ENCODE assay signal across 18 cellular contexts in the genomic region with DNA sequence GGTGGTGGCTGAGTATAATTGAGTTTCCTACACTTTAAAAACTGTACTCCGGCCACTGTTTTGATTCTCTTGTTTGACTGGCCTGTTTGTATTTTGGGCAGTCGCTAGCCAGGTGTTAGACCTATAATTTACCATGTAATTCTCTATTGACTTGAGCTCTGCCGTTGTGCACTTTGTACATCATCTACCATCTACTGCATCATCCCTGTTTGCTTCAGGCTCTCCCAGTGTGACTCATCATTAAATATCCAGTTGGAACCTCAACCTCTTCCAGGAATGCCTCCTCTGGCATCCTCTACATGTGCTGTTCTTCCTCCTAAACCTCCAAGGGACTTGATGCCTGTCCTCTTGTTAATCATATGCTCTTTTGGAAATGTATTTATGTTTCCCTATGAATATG.
A peak's percentile ranks its signal among the peaks of the same experiment; 100 is the strongest.
DNase-seq lines count a peak whose midpoint lies in the region; ATAC-seq, FAIRE-seq and TF ChIP-seq lines count a peak whose summit lies in the region.
"Had no signal": no experiment of that assay in that cellular context is flagged by ENCODE, and none has a peak within 500 bp of the region (broad histone marks: within the 10 kb centered on the region; RNA-seq: fewer than 3 reads in every experiment).

No MANE protein-coding gene starts in this region.

- no peaks in the 10 kb centered on the region for H3K27me3 Mint-ChIP-seq in CD8-positive, alpha-beta T cell (ENCODE audit: low read depth)
- H3K27me3 Mint-ChIP-seq in effector memory CD8-positive, alpha-beta T cell = no peaks in the 10 kb centered on the region
- H3K27me3 Mint-ChIP-seq: CD4-positive, alpha-beta memory T cell; central memory CD8-positive, alpha-beta T cell had no signal

- no peaks in the 10 kb centered on the region for H3K36me3 ChIP-seq in MG63
- H3K36me3 ChIP-seq in CD8-positive, alpha-beta T cell (ENCODE audit: insufficient read depth, low read length) = no peaks in the 10 kb centered on the region
- H3K36me3 ChIP-seq: esophagus squamous epithelium had no signal

- CTCF ChIA-PET in CD8-positive, alpha-beta T cell (lab: Charles Lee) = no interaction called here

- H3K27me3 ChIP-seq in MG63 = no peaks in the 10 kb centered on the region
- H3K27me3 ChIP-seq in CD8-positive, alpha-beta T cell (ENCODE audit: insufficient read depth, low read length) = no peaks in the 10 kb centered on the region
- H3K27me3 ChIP-seq: esophagus squamous epithelium had no signal

- H3K36me3 Mint-ChIP-seq in CD8-positive, alpha-beta T cell = peaks cover 5% of the 10 kb centered on the region
- no peaks in the 10 kb centered on the region for H3K36me3 Mint-ChIP-seq in effector memory CD8-positive, alpha-beta T cell (ENCODE audit: insufficient read depth)

- POLR2A ChIA-PET in CD8-positive, alpha-beta T cell (lab: Charles Lee) = no interaction called here

- ATAC-seq in left lobe of liver = peak; percentile 18
- ATAC-seq in CD8-positive, alpha-beta T cell = no peak
- ATAC-seq in effector memory CD8-positive, alpha-beta T cell (replicated peaks) = no peak
- ATAC-seq: HCT116 had no signal

- H3K27ac ChIP-seq in CD8-positive, alpha-beta T cell (ENCODE audit: low read depth, low read length) = no peak overlapping the region
- H3K27ac ChIP-seq: esophagus squamous epithelium, KMS-11 had no signal

- H3K4me1 ChIP-seq in CD8-positive, alpha-beta T cell (ENCODE audit: insufficient read depth, low read length) = no peaks in the 10 kb centered on the region

- H3K9me3 ChIP-seq in MG63 = no peaks in the 10 kb centered on the region
- H3K9me3 ChIP-seq in CD8-positive, alpha-beta T cell (ENCODE audit: low read length) = no peaks in the 10 kb centered on the region
- H3K9me3 ChIP-seq: esophagus squamous epithelium had no signal

- H3K4me3 ChIP-seq in MG63 = no peak overlapping the region
- H3K4me3 ChIP-seq in CD8-positive, alpha-beta T cell (ENCODE audit: low read depth, low read length) = no peak overlapping the region
- H3K4me3 ChIP-seq: esophagus squamous epithelium had no signal

- DNase-seq in COLO668 (lab: John Stamatoyannopoulos, UW; ENCODE audit: unreplicated experiment) = peak; percentile 57
- DNase-seq in MG63 = peak; percentile 30
- DNase-seq in amniotic epithelial cell (ENCODE audit: low read depth) = peak; percentile 20
- DNase-seq in left lobe of liver (ENCODE audit: low spot score) = no peak
- DNase-seq in D721Med (ENCODE audit: insufficient read length, low spot score) = no peak
- DNase-seq in CD8-positive, alpha-beta T cell = no peak
- DNase-seq in pons (ENCODE audit: low spot score) = no peak
- DNase-seq in effector memory CD8-positive, alpha-beta T cell = no peak
- DNase-seq: activated CD4-positive, alpha-beta T cell treated with anti-CD3 and anti-CD28 coated beads for 1 hour; activated T-cell treated with anti-CD3 and anti-CD28 coated beads, Interleukin-2, amount 50 U/mL, for 48 hours; CD4-positive, alpha-beta memory T cell; esophagus squamous epithelium; kidney glomerular epithelial cell; stimulated activated CD4-positive, alpha-beta T cell treated with anti-CD3 and anti-CD28 coated beads, Interleukin-2, amount 100 ng/mL, for 24 hours; stimulated activated naive CD4-positive, alpha-beta T cell had no signal

- no peak for TF ChIP-seq CTCF in D721Med (IDR thresholded peaks at IDR 0.05; ENCODE audit: insufficient read depth, missing control alignments)
- no peak for TF ChIP-seq CTCF in CD8-positive, alpha-beta T cell (IDR thresholded peaks at IDR 0.05)

- H3K9me3 Mint-ChIP-seq in CD8-positive, alpha-beta T cell = no peaks in the 10 kb centered on the region
- H3K9me3 Mint-ChIP-seq in effector memory CD8-positive, alpha-beta T cell = no peaks in the 10 kb centered on the region
- H3K9me3 Mint-ChIP-seq: CD4-positive, alpha-beta memory T cell; central memory CD8-positive, alpha-beta T cell had no signal

- H3K27ac Mint-ChIP-seq in CD8-positive, alpha-beta T cell = no peak overlapping the region
- no peak overlapping the region for H3K27ac Mint-ChIP-seq in effector memory CD8-positive, alpha-beta T cell

- FAIRE-seq in D721Med (lab: Jason Lieb, UNC) = no peak

- H3K4me1 Mint-ChIP-seq in CD8-positive, alpha-beta T cell (ENCODE audit: low read depth) = peaks cover 42% of the 10 kb centered on the region
- peaks cover 24 to 41% of the 10 kb centered on the region in 2 donors for H3K4me1 Mint-ChIP-seq in effector memory CD8-positive, alpha-beta T cell (ENCODE audit: low read depth in 2 of 2)

- intact Hi-C loops in CD8-positive, alpha-beta T cell (cut with DNase I, micrococcal nuclease) = no loop called here

- H3K4me3 Mint-ChIP-seq in CD8-positive, alpha-beta T cell = no peak overlapping the region
- H3K4me3 Mint-ChIP-seq in effector memory CD8-positive, alpha-beta T cell = no peak overlapping the region
- H3K4me3 Mint-ChIP-seq: CD4-positive, alpha-beta memory T cell; central memory CD8-positive, alpha-beta T cell had no signal

Comparison
In these comparisons a context has a peak if more than half of its experiments do, and no peak if none do; other contexts are left out.
1. DNase-seq: peak in COLO668 (single experiment), MG63 (single experiment) and amniotic epithelial cell (single experiment); none in left lobe of liver (single experiment), D721Med (single experiment), CD8-positive, alpha-beta T cell (0 of 7), pons (single experiment) and effector memory CD8-positive, alpha-beta T cell (0 of 3).